Comparison of ENCODE assay signal across 8 cellular contexts in the genomic region with DNA sequence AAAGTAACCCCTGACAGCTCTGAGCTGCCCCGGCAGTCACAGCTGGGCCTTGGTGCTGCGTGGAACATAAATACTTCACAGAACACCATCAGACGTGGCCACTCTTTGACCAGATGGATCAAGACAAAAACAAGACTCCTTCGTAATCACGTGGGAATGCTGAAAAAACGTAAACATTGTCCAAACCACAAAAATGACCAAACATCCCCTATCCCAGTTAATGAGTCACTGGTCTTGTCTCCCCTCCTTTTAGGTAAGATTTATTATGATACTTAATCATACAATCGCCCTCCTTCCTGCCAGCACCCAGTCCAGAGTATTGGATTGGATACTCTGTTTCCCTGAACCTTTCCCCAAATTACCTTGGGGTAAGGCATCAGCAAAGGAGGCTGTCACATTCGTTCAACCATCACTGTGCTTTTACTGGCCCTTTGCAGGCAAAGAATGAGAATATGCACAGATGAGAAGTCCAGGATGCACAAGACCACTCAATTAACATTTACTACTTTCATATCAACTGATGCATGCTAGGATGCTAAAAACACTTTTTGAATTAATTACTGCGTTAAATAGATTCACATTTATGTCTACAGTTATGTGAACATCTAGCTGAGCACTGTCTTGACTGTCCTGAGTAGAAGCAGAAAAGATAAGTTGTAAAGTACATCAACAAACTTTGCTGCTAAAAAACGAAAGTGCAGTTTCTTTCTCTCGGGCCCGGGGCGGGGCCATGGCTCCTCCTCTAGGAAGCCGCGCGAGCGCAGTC. TPM values are rescaled to one million over a fixed set of nuclear protein-coding genes. Genes with fewer than 3 reads are reported as not detected.
DNase-seq lines count a peak whose midpoint lies in the region; ATAC-seq, FAIRE-seq and TF ChIP-seq lines count a peak whose summit lies in the region.

No MANE protein-coding gene starts in this region.

- H3K9ac ChIP-seq in IMR-90 (ENCODE audit: low read depth, low read length) (peak overlapping the region; percentile 77), GM12878 (ENCODE audit: control insufficient read depth, insufficient read depth, low read length) (peak overlapping the region; percentile 57)

- peaks cover 8% of the 10 kb centered on the region for H3K79me2 ChIP-seq in GM12878 (ENCODE audit: control insufficient read depth, insufficient read depth, low read length)

- H3K4me3 ChIP-seq in IMR-90 (ENCODE audit: insufficient read depth, low read depth, low read length) (peak overlapping the region; percentile 58), GM12878 (peak overlapping the region; percentile 75), lower lobe of right lung (peak overlapping the region; percentile 67), uterus (peak overlapping the region; percentile 46 to 76)

- H3K9me1 ChIP-seq in IMR-90 (ENCODE audit: insufficient read depth, low read length) = peaks cover 4% of the 10 kb centered on the region; the same call in 1 of the 2 replicates

- peak overlapping the region; percentile 96 for H2BK20ac ChIP-seq in IMR-90 (ENCODE audit: low read depth, low read length)

- H3K4ac ChIP-seq in IMR-90 (ENCODE audit: low read depth, low read length) = peak overlapping the region; percentile 99

- peak overlapping the region; percentile 94 for H3K56ac ChIP-seq in IMR-90 (ENCODE audit: extremely low read depth, insufficient read depth, low read length)

- peak overlapping the region; percentile 81; the same call in 1 of the 3 replicates for H2BK15ac ChIP-seq in IMR-90 (ENCODE audit: low read depth, low read length)

- CTCF ChIA-PET in IMR-90 (lab: Yijun Ruan, JAX) = no interaction called here
- CTCF ChIA-PET in GM12878 (lab: Yijun Ruan, JAX) = interaction anchor here (1.0 to 3.8 kb wide), 4 partner anchors 94 to 379 kb away, joined by 4 to 26 read pairs (median 4); no protein-coding TSS in a partner anchor

- peak overlapping the region; percentile 95 for H3K4me2 ChIP-seq in IMR-90 (ENCODE audit: low read depth, low read length)
- peak overlapping the region; percentile 95 for H3K4me2 ChIP-seq in GM12878 (ENCODE audit: control insufficient read depth, insufficient read depth)

- H2BK5ac ChIP-seq in IMR-90 (ENCODE audit: low read depth, low read length, poor library complexity, severe bottlenecking) = peak overlapping the region; percentile 99

- peak overlapping the region; percentile 98 for H3K14ac ChIP-seq in IMR-90 (replicated peaks; ENCODE audit: low read depth, low read length)

- peak overlapping the region; percentile 90 for H3K18ac ChIP-seq in IMR-90 (ENCODE audit: low read depth, low read length)

- SMC1A ChIA-PET in GM12878 (lab: Charles Lee; ENCODE audit: uncharacterized antibody, unreplicated experiment) = interaction anchor here (0.7 to 1.7 kb wide), 3 partner anchors 43 to 372 kb away, joined by 3 to 4 read pairs (median 4); no protein-coding TSS in a partner anchor

- peak overlapping the region; percentile 92 for H2AK5ac ChIP-seq in IMR-90 (ENCODE audit: low read depth, low read length)

- TF ChIP-seq POLR2A in IMR-90 (IDR thresholded peaks at IDR 0.05; ENCODE audit: low read depth, low read length) = no peak; the same call in 1 of the 2 replicates
- TF ChIP-seq POLR2A in GM12878 (IDR thresholded peaks at IDR 0.05; ENCODE audit: low read depth, low read length) = no peak
- TF ChIP-seq POLR2A in uterus (IDR thresholded peaks at IDR 0.05) = no peak

- no peak for TF ChIP-seq EP300 in GM12878 (IDR thresholded peaks at IDR 0.05; ENCODE audit: borderline replicate concordance in 1 of 2, control insufficient read depth in 1 of 2, low read depth in 2 of 2, low read length in 2 of 2)

- H4K91ac ChIP-seq in IMR-90 (ENCODE audit: insufficient read depth, low read depth, low read length) = peak overlapping the region; percentile 95

- H3K9me3 ChIP-seq in IMR-90 (ENCODE audit: control insufficient read depth, insufficient read depth, low read length) (no peaks in the 10 kb centered on the region), GM12878 (replicated peaks; ENCODE audit: control insufficient read depth, insufficient read depth, low read length) (no peaks in the 10 kb centered on the region), lower lobe of right lung (no peaks in the 10 kb centered on the region), uterus (no peaks in the 10 kb centered on the region)

- H2AK9ac ChIP-seq in IMR-90 (replicated peaks; ENCODE audit: low read depth, low read length, poor library complexity) = peak overlapping the region; percentile 96

- H3K27ac ChIP-seq in IMR-90 (ENCODE audit: insufficient read depth, low read length) = peak overlapping the region; percentile 92
- peak overlapping the region; percentile 16 for H3K27ac ChIP-seq in GM12878 (ENCODE audit: control insufficient read depth, insufficient read depth)
- peak overlapping the region; percentile 95 for H3K27ac ChIP-seq in lower lobe of right lung
- H3K27ac ChIP-seq in uterus = peak overlapping the region; percentile 77

- in situ Hi-C loops in IMR-90 (cut with MboI; ENCODE audit: low sequenced_read_pairs) (loop anchor here (5.0 to 10.0 kb wide), 2 partner anchors 375 to 698 kb away; partner anchors contain the start of gene GEMIN8), GM12878 (cut with MboI) (loop anchor here (5.0 to 25.0 kb wide), 3 partner anchors 148 to 690 kb away; no protein-coding TSS in a partner anchor)

- H3K27me3 ChIP-seq in IMR-90 (ENCODE audit: control insufficient read depth, insufficient read depth, low read length) (no peaks in the 10 kb centered on the region; the same call in 1 of the 2 replicates), GM12878 (replicated peaks in 1 of 2; ENCODE audit: control insufficient read depth in 2 of 2, insufficient read depth in 2 of 2, low read length in 1 of 2) (no peaks in the 10 kb centered on the region; a peak in 1 of 4 replicates), lower lobe of right lung (ENCODE audit: low read depth) (no peaks in the 10 kb centered on the region), uterus (no peaks in the 10 kb centered on the region)

- TF ChIP-seq RAD21 in IMR-90 (IDR thresholded peaks at IDR 0.05; ENCODE audit: low read length) (no peak), GM12878 (IDR thresholded peaks at IDR 0.05; ENCODE audit: insufficient read depth, low read depth, low read length) (no peak)

- peak overlapping the region; percentile 98 for H2AFZ ChIP-seq in IMR-90 (replicated peaks; ENCODE audit: low read length, poor library complexity)
- H2AFZ ChIP-seq in GM12878 (ENCODE audit: control insufficient read depth, low read depth, low read length) = peak overlapping the region; percentile 52

- TF ChIP-seq CTCF in IMR-90 (conservative IDR thresholded peaks at IDR 0.05; ENCODE audit: low read depth, low read length) = no peak
- TF ChIP-seq CTCF in GM12878 (IDR thresholded peaks at IDR 0.05 in 2 of 3, conservative IDR thresholded peaks at IDR 0.05 in 1 of 3; ENCODE audit: control insufficient read depth in 2 of 3, extremely low read depth in 1 of 3, insufficient read depth in 1 of 3, low read depth in 3 of 3, low read length in 3 of 3) = no peak
- no peak for TF ChIP-seq CTCF in lower lobe of right lung (IDR thresholded peaks at IDR 0.05)
- no peak for TF ChIP-seq CTCF in uterus (IDR thresholded peaks at IDR 0.05)

- RAD21 ChIA-PET in GM12878 (lab: Charles Lee; ENCODE audit: unreplicated experiment) = interaction anchor here (0.5 to 1.6 kb wide), 5 partner anchors 41 to 107 kb away, joined by 3 read pairs; no protein-coding TSS in a partner anchor

- peak overlapping the region; percentile 100 for H3K23ac ChIP-seq in IMR-90 (ENCODE audit: low read depth, low read length)

- POLR2A ChIA-PET in IMR-90 (lab: Charles Lee; ENCODE audit: unreplicated experiment) (no interaction called here), GM12878 (lab: Charles Lee) (interaction anchor here (1.4 to 1.6 kb wide), 2 partner anchors 44 to 107 kb away, joined by 3 to 7 read pairs; no protein-coding TSS in a partner anchor)

- no TSS peak for BruUV-seq in IMR-90 (replicated peaks; lab: Mats Ljungman, UMichigan)
- BruUV-seq in GM12878 (replicated peaks; lab: Mats Ljungman, UMichigan) = no TSS peak

- H3K4me1 ChIP-seq in IMR-90 (ENCODE audit: control insufficient read depth, insufficient read depth, low read length) (peaks cover 2% of the 10 kb centered on the region), GM12878 (ENCODE audit: control insufficient read depth, insufficient read depth, low read length) (peaks cover 7% of the 10 kb centered on the region), lower lobe of right lung (peaks cover 7% of the 10 kb centered on the region), uterus (no peaks in the 10 kb centered on the region)

- FAIRE-seq in GM12878 (lab: Jason Lieb, UNC) = no peak

- H2BK120ac ChIP-seq in IMR-90 (ENCODE audit: low read depth, low read length) = peak overlapping the region; percentile 97

- peak overlapping the region; percentile 81 for H4K5ac ChIP-seq in IMR-90 (ENCODE audit: low read depth, low read length)

- H4K8ac ChIP-seq in IMR-90 (ENCODE audit: low read depth in 2 of 2, low read length in 2 of 2) = peak overlapping the region; percentile 71 to 99; a peak in 3 of 4 replicates

- WGBS in IMR-90 (ENCODE audit: extremely low coverage in 2 of 2, insufficient read length in 1 of 2), 2 experiments = 6% methylated on average over 7 of the region's 17 CpGs; no CpG with 5 or more reads in 1 of the 2 experiments
- 20% methylated on average over 17 of the region's 17 CpGs for WGBS in GM12878 (ENCODE audit: insufficient coverage, insufficient replicate concordance, low lambda C conversion rate, missing lambda C conversion rate)

- peak; percentile 1 for DNase-seq in DMS53 (lab: John Stamatoyannopoulos, UW)
- no peak for DNase-seq in DMS53 treated with DMSO at 0.1 percent for 48 hours (lab: John Stamatoyannopoulos, UW; ENCODE audit: unreplicated experiment)
- peak; percentile 98 for DNase-seq in IMR-90
- DNase-seq in GM12878 (ENCODE audit: low read depth, low spot score) = no peak
- no peak for DNase-seq in lower lobe of right lung
- DNase-seq in uterus = peak in 1 of 2 donors; percentile 39
- no peak for DNase-seq in DMS 273 treated with DMSO at 0.1 percent for 48 hours (lab: John Stamatoyannopoulos, UW)
- DNase-seq in DMS114 treated with DMSO at 0.1 percent for 48 hours (lab: John Stamatoyannopoulos, UW; ENCODE audit: unreplicated experiment) = no peak

- dilution Hi-C loops in IMR-90 (cut with HindIII; ENCODE audit: low sequenced_read_pairs, unreplicated experiment) = no loop called here

- H3K36me3 ChIP-seq in IMR-90 (ENCODE audit: control insufficient read depth, insufficient read depth, low read length) (no peaks in the 10 kb centered on the region), GM12878 (ENCODE audit: control insufficient read depth in 2 of 2, insufficient read depth in 2 of 2, low read length in 1 of 2) (no peaks in the 10 kb centered on the region), lower lobe of right lung (no peaks in the 10 kb centered on the region), uterus (no peaks in the 10 kb centered on the region)

- intact Hi-C loops in IMR-90 (cut with micrococcal nuclease) = loop anchor here (5.0 kb wide), 1 partner anchor 680 kb away; no protein-coding TSS in a partner anchor
- intact Hi-C loops in GM12878 (cut with micrococcal nuclease; ENCODE audit: unreplicated experiment) = loop anchor here (2.0 to 10.0 kb wide), 3 partner anchors 200 to 398 kb away; partner anchors contain the start of gene GEMIN8
- intact Hi-C loops in lower lobe of right lung (cut with DNase I) = no loop called here
- intact Hi-C loops in uterus (cut with DNase I; ENCODE audit: low total_unique reads) = no loop called here

- peak; percentile 28 for ATAC-seq in IMR-90 (ENCODE audit: low read depth)
- no peak for ATAC-seq in GM12878
- no peak for ATAC-seq in lower lobe of right lung

- H4K20me1 ChIP-seq in IMR-90 (ENCODE audit: insufficient read depth, low read length) (peaks cover 4% of the 10 kb centered on the region; the same call in 1 of the 2 replicates), GM12878 (ENCODE audit: control insufficient read depth, insufficient read depth) (no peaks in the 10 kb centered on the region)

- no peaks in the 10 kb centered on the region; a peak in 1 of 4 replicates for H3K79me1 ChIP-seq in IMR-90 (ENCODE audit: low read depth in 1 of 2, low read length in 2 of 2)

RNA-seq across cellular contexts. Expression of gene TCEANC, which starts 0.5 kb away (rescaled TPM):
- total RNA-seq in IMR-90 (2012; rRNA removed) (1.4 and 2.5 TPM in 2 replicates), GM12878 (2014; rRNA removed) (2.9 and 4.7 TPM in 2 replicates), GM12878 (2014; rRNA removed; fragmentation: Illumina TruSeq; extraction: Trizol) (3.7 and 3.8 TPM in 2 replicates), GM12878 (2021) (3.0 and 3.8 TPM in 2 replicates), lower lobe of right lung (8.4 TPM), uterus (1 to 10 TPM; 1.5 to 9.2 (median 5.7) TPM)
- polyA plus RNA-seq in IMR-90 (2012; rRNA removed) (0.53 and 0.99 TPM in 2 replicates), GM12878 (2011; rRNA removed) (4.9 and 6.5 TPM in 2 replicates), GM12878 (2014; fragmentation: Illumina TruSeq; extraction: Trizol) (3.4 and 4.4 TPM in 2 replicates), GM12878 (2014; fragmentation: Nextera tagmentation; extraction: Ambion mirVana) (1 to 10 TPM; 1.5 to 4.0 TPM), GM12878 (2014; rRNA removed) (1.9 and 2.0 TPM in 2 replicates), GM12878 (2016; fragmentation: Nextera tagmentation; extraction: Ambion mirVana) (1 to 10 TPM; 1.1 to 2.7 TPM)
- polyA plus RNA-seq in IMR-90 (2012; cell fraction: cytosol; rRNA removed) = 0.09 and 0.13 TPM in 2 replicates
- 0.16 and 2.1 TPM in 2 replicates for polyA plus RNA-seq in IMR-90 (2012; cell fraction: nucleus; rRNA removed; ENCODE audit: low replicate concordance)
- total RNA-seq in GM12878 (2013; cell fraction: nucleolus; rRNA removed) = 7.1 and 8.4 TPM in 2 replicates
- polyA plus RNA-seq in GM12878 (2011; ENCODE audit: low read depth) = 1.1 TPM
- polyA plus RNA-seq in GM12878 (2011; cell fraction: cytosol; rRNA removed) = 1.8 and 1.9 TPM in 2 replicates
- polyA plus RNA-seq in GM12878 (2011; cell fraction: nucleus; rRNA removed) = 4.4 TPM in 2 replicates
- polyA plus RNA-seq in GM12878 (2012) = 1.2 and 2.0 TPM in 2 replicates
- polyA minus RNA-seq in GM12878 (2011; rRNA and poly(A)+ RNA removed) = 5.3 and 5.7 TPM in 2 replicates
- polyA minus RNA-seq in GM12878 (2011; cell fraction: cytosol; rRNA and poly(A)+ RNA removed) = 2.8 and 5.3 TPM in 2 replicates
- polyA minus RNA-seq in GM12878 (2011; cell fraction: nucleus; rRNA and poly(A)+ RNA removed) = 5.6 and 8.3 TPM in 2 replicates

RNA-seq across cellular contexts. Expression of gene RAB9A, which starts 36.5 kb away (rescaled TPM):
- total RNA-seq in IMR-90 (2012; rRNA removed) (15.8 and 26.7 TPM in 2 replicates), GM12878 (2014; rRNA removed) (42.1 and 54.1 TPM in 2 replicates), GM12878 (2014; rRNA removed; fragmentation: Illumina TruSeq; extraction: Trizol) (50.5 and 53.1 TPM in 2 replicates), GM12878 (2021) (43.2 and 44.2 TPM in 2 replicates), lower lobe of right lung (32.8 TPM), uterus (10 to 100 TPM; 27.2 to 40.2 (median 28.2) TPM)
- polyA plus RNA-seq in IMR-90 (2012; rRNA removed) (15.6 and 22.3 TPM in 2 replicates), GM12878 (2011; rRNA removed) (142 and 180 TPM in 2 replicates), GM12878 (2014; fragmentation: Illumina TruSeq; extraction: Trizol) (47.0 and 68.3 TPM in 2 replicates), GM12878 (2014; fragmentation: Nextera tagmentation; extraction: Ambion mirVana) (10 to 100 TPM; 49.2 to 49.3 TPM), GM12878 (2014; rRNA removed) (52.4 and 64.6 TPM in 2 replicates), GM12878 (2016; fragmentation: Nextera tagmentation; extraction: Ambion mirVana) (10 to 100 TPM; 64.8 to 76.4 TPM)
- polyA plus RNA-seq in IMR-90 (2012; cell fraction: cytosol; rRNA removed) = 5.8 and 7.9 TPM in 2 replicates
- polyA plus RNA-seq in IMR-90 (2012; cell fraction: nucleus; rRNA removed; ENCODE audit: low replicate concordance) = 2.2 and 12.0 TPM in 2 replicates
- total RNA-seq in GM12878 (2013; cell fraction: nucleolus; rRNA removed) = 34.3 and 39.0 TPM in 2 replicates
- 21.1 TPM for polyA plus RNA-seq in GM12878 (2011; ENCODE audit: low read depth)
- 58.5 and 62.9 TPM in 2 replicates for polyA plus RNA-seq in GM12878 (2011; cell fraction: cytosol; rRNA removed)
- 50.2 and 59.5 TPM in 2 replicates for polyA plus RNA-seq in GM12878 (2011; cell fraction: nucleus; rRNA removed)
- 31.9 and 49.2 TPM in 2 replicates for polyA plus RNA-seq in GM12878 (2012)
- 52.1 and 73.6 TPM in 2 replicates for polyA minus RNA-seq in GM12878 (2011; rRNA and poly(A)+ RNA removed)
- polyA minus RNA-seq in GM12878 (2011; cell fraction: cytosol; rRNA and poly(A)+ RNA removed) = 26.5 and 27.1 TPM in 2 replicates
- polyA minus RNA-seq in GM12878 (2011; cell fraction: nucleus; rRNA and poly(A)+ RNA removed) = 14.7 and 17.5 TPM in 2 replicates

Comparison
In these comparisons a context has a peak if more than half of its experiments do, and no peak if none do; other contexts are left out.
1. DNase-seq: peak in DMS53 (single experiment) and IMR-90 (single experiment); none in DMS53 treated with DMSO at 0.1 percent for 48 hours (single experiment), GM12878 (single experiment), lower lobe of right lung (single experiment), DMS 273 treated with DMSO at 0.1 percent for 48 hours (single experiment) and DMS114 treated with DMSO at 0.1 percent for 48 hours (single experiment).
2. H3K27ac ChIP-seq: peak in every context shown above with its lines; median percentile 95 in lower lobe of right lung; 92 in IMR-90; 77 in uterus; 16 in GM12878.
3. intact Hi-C loops: an anchor here in IMR-90 (5.0 kb wide) and GM12878 (2.0 to 10.0 kb wide); none called in lower lobe of right lung and uterus.
4. Peak in every context shown above with its lines, with median percentiles within 50 percentile points of each other: H3K4me3 ChIP-seq.